Comparison of ENCODE assay signal across 27 cellular contexts in the genomic region with DNA sequence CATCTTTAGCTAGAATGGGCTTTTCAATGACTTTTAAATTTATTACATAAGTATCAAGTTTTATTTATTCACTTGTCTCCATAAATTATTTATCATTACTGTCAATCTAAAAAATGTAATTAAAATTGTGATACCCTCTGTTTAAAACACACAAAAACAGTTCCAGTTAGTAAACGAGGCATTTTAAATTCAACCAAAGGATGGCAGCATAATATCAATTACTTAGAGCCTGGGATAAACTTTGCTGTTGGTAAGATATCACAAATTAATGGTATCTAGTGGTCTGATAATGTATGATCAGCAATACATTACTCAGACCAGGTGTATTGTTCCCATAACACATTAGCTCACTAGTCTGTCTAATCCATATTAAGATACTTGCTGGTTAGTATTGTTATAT. TPM values are rescaled to one million over a fixed set of nuclear protein-coding genes. Genes with fewer than 3 reads are reported as not detected.
DNase-seq lines count a peak whose midpoint lies in the region; ATAC-seq, FAIRE-seq and TF ChIP-seq lines count a peak whose summit lies in the region.
"Had no signal": no experiment of that assay in that cellular context is flagged by ENCODE, and none has a peak within 500 bp of the region (broad histone marks: within the 10 kb centered on the region; RNA-seq: fewer than 3 reads in every experiment).

No MANE protein-coding gene starts in this region.

- H3K4me1 ChIP-seq in osteoblast (ENCODE audit: insufficient read depth, low read length) (no peaks in the 10 kb centered on the region), upper lobe of left lung (no peaks in the 10 kb centered on the region)
- H3K4me1 ChIP-seq: breast epithelium, Caco-2, heart left ventricle, left lung, SJSA1, tibial artery had no signal

- H3K4me2 ChIP-seq in osteoblast (ENCODE audit: insufficient read depth, low read length) = no peak overlapping the region
- H3K4me2 ChIP-seq: PC-9 had no signal

- no peak for TF ChIP-seq POLR2A in upper lobe of left lung (IDR thresholded peaks at IDR 0.05)

- peak; percentile 26 for FAIRE-seq in endometrium (lab: Jason Lieb, UNC)

- no peak overlapping the region for H2AFZ ChIP-seq in osteoblast (ENCODE audit: low read length)
- H2AFZ ChIP-seq: PC-9 had no signal

- TF ChIP-seq CTCF in LNCaP clone FGC (IDR thresholded peaks at IDR 0.05; ENCODE audit: control insufficient read depth, extremely low read depth, insufficient read depth) (peak; percentile 39), osteoblast (IDR thresholded peaks at IDR 0.05; ENCODE audit: extremely low read depth, low read depth, low read length) (peak; percentile 36), upper lobe of left lung (IDR thresholded peaks at IDR 0.05) (no peak)

- no peak overlapping the region for H3K4me3 ChIP-seq in LNCaP clone FGC (ENCODE audit: low read depth, low read length)
- no peak overlapping the region for H3K4me3 ChIP-seq in osteoblast (ENCODE audit: insufficient read depth, low read length)
- H3K4me3 ChIP-seq in upper lobe of left lung = no peak overlapping the region
- H3K4me3 ChIP-seq: breast epithelium, heart left ventricle, left lung, PC-9, SJSA1, skin epidermis, tibial artery had no signal

- H4K20me1 ChIP-seq in osteoblast (ENCODE audit: insufficient read depth, low read length) = no peaks in the 10 kb centered on the region

- peaks cover 33% of the 10 kb centered on the region for H3K79me2 ChIP-seq in osteoblast (ENCODE audit: insufficient read depth, low read length)

- H3K36me3 ChIP-seq in osteoblast (ENCODE audit: insufficient read depth, low read length) = no peaks in the 10 kb centered on the region
- no peaks in the 10 kb centered on the region for H3K36me3 ChIP-seq in upper lobe of left lung
- H3K36me3 ChIP-seq: breast epithelium, heart left ventricle, left lung, SJSA1, tibial artery had no signal

- H3K9me3 ChIP-seq in osteoblast (ENCODE audit: low read depth, low read length) (no peaks in the 10 kb centered on the region), upper lobe of left lung (no peaks in the 10 kb centered on the region)
- H3K9me3 ChIP-seq: breast epithelium, Caco-2, heart left ventricle, left lung, SJSA1, tibial artery had no signal

- 47 to 75% methylated on average over 1 of the region's 1 CpG for WGBS in upper lobe of left lung, 2 donors

- DNase-seq in EH (ENCODE audit: low read depth) (peak; percentile 23), LNCaP clone FGC (ENCODE audit: low read depth) (no peak), osteoblast (ENCODE audit: insufficient read length, low spot score, missing footprints) (peak; percentile 29), upper lobe of left lung (no peak)
- DNase-seq in activated effector memory CD4-positive, alpha-beta T cell treated with anti-CD3 and anti-CD28 coated beads, Interleukin-2, amount 50 U/mL, for 16 hours = no peak
- DNase-seq in effector CD8-positive, alpha-beta T cell (lab: John Stamatoyannopoulos, UW) = no peak
- DNase-seq: activated CD4-positive, alpha-beta T cell treated with anti-CD3 and anti-CD28 coated beads, Interleukin-2, amount 50 U/mL, for 4 hours; activated gamma-delta T cell; Caco-2; erythroblast; heart left ventricle; left lung; NCI-H1694; NCI-H2227 treated with DMSO at 0.1 percent for 48 hours; NCI-H774; PC-9; stimulated activated CD4-positive, alpha-beta T cell treated with anti-CD3 and anti-CD28 coated beads, Interleukin-2, amount 100 ng/mL, for 48 hours; T-helper 2 cell; tibial artery had no signal

- no peak for ATAC-seq in upper lobe of left lung (ENCODE audit: low FRiP score in 2 of 2)
- ATAC-seq: heart left ventricle, left lung had no signal

- H3K27ac ChIP-seq in osteoblast (ENCODE audit: low read depth, low read length) (no peak overlapping the region), upper lobe of left lung (no peak overlapping the region)
- H3K27ac ChIP-seq: breast epithelium, heart left ventricle, HL-60, left lung, PC-9, SJSA1, skin epidermis, tibial artery had no signal

- TF ChIP-seq EP300 in upper lobe of left lung (IDR thresholded peaks at IDR 0.05) = no peak

- H3K27me3 ChIP-seq in osteoblast (ENCODE audit: insufficient read depth, low read length) (no peaks in the 10 kb centered on the region), upper lobe of left lung (no peaks in the 10 kb centered on the region)
- H3K27me3 ChIP-seq: breast epithelium, left lung, SJSA1 had no signal

RNA-seq across cellular contexts. Expression of a gene that starts 9.6 kb away (rescaled TPM):
- total RNA-seq in osteoblast (2.9 and 3.6 TPM in 2 replicates), upper lobe of left lung (not detected)
- total RNA-seq: left lung, mononuclear cell had no signal

RNA-seq across cellular contexts. Expression of a gene that starts 51.5 kb away (rescaled TPM):
- total RNA-seq in osteoblast = not detected in 2 replicates
- under 1 TPM in 2 of 6 donors, not detected in 4; 0.26 to 0.30 TPM for total RNA-seq in upper lobe of left lung
- total RNA-seq: breast epithelium, Caco-2, heart left ventricle, left lung, mononuclear cell, neural crest cell, PC-9, pulmonary artery endothelial cell, SJSA1 had no signal

Comparison
In these comparisons a context has a peak if more than half of its experiments do, and no peak if none do; other contexts are left out.
1. DNase-seq: peak in EH (single experiment) and osteoblast (single experiment); none in LNCaP clone FGC (single experiment), activated effector memory CD4-positive, alpha-beta T cell treated with anti-CD3 and anti-CD28 coated beads, Interleukin-2, amount 50 U/mL, for 16 hours (single experiment), upper lobe of left lung (0 of 2) and effector CD8-positive, alpha-beta T cell (single experiment).
2. CTCF ChIP-seq: peak in LNCaP clone FGC (single experiment) and osteoblast (single experiment); none in upper lobe of left lung (0 of 6).